8 cellular contexts compared by ENCODE assay signal in the genomic region with DNA sequence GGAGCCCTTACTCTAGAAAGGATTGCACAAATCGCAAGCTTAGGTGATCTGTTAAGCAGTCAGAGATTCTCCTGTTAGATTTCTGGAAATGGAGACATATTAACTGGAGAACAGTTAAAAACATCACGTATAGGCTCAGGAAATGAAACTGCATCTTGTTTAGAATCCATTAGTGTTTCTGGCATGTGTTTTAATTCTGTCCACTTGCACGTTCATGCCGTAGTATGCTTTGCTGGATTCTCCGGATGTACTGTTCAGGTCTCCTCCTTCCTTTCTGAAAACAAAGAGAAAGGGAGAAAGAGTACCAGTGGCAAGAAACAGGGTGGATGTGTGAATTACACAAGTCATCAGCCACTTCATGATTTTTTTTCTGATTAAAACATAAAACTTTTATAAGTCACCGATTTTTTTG. TPM values are rescaled to one million over a fixed set of nuclear protein-coding genes. Genes with fewer than 3 reads are reported as not detected.
A peak's percentile ranks its signal among the peaks of the same experiment; 100 is the strongest.
DNase-seq lines count a peak whose midpoint lies in the region; ATAC-seq, FAIRE-seq and TF ChIP-seq lines count a peak whose summit lies in the region.

No MANE protein-coding gene starts in this region.

- no peaks in the 10 kb centered on the region for H3K9me3 ChIP-seq in pancreas

- no peaks in the 10 kb centered on the region for H3K9me3 Mint-ChIP-seq in activated CD4-positive, alpha-beta T cell treated with anti-CD3 and anti-CD28 coated beads, Interleukin-2, amount 10 ng/mL, durations not matched to agents 24 days and 14 days

- TF ChIP-seq CTCF in RWPE1 (conservative IDR thresholded peaks at IDR 0.05; ENCODE audit: low read depth) (no peak), epithelial cell of proximal tubule (conservative IDR thresholded peaks at IDR 0.05; ENCODE audit: low read depth, low read length) (no peak), pancreas (IDR thresholded peaks at IDR 0.05) (no peak)

- H3K36me3 Mint-ChIP-seq in activated CD4-positive, alpha-beta T cell treated with anti-CD3 and anti-CD28 coated beads, Interleukin-2, amount 10 ng/mL, durations not matched to agents 24 days and 14 days (ENCODE audit: low read depth), result no peaks in the 10 kb centered on the region

- no peak for ATAC-seq in pancreas
- ATAC-seq in HG02588 (IDR thresholded peaks at IDR 0.05; ENCODE audit: unreplicated experiment), result no peak

- intact Hi-C loops in activated CD4-positive, alpha-beta T cell treated with anti-CD3 and anti-CD28 coated beads, Interleukin-2, amount 10 ng/mL, durations not matched to agents 24 days and 14 days (cut with micrococcal nuclease), result loop anchor here (2.0 to 10.0 kb wide), 5 partner anchors 261 to 1588 kb away; a partner anchor contains a TSS
- intact Hi-C loops in pancreas (cut with DNase I), result no loop called here

- peak overlapping the region; percentile 83 for H3K4me3 Mint-ChIP-seq in activated CD4-positive, alpha-beta T cell treated with anti-CD3 and anti-CD28 coated beads, Interleukin-2, amount 10 ng/mL, durations not matched to agents 24 days and 14 days

- H3K27me3 ChIP-seq in pancreas, result no peaks in the 10 kb centered on the region

- peaks cover 0 to 10% (median 0%) of the 10 kb centered on the region in 3 donors for H3K4me1 ChIP-seq in pancreas

- H3K27ac ChIP-seq in RWPE1, result peak overlapping the region; percentile 81
- peak overlapping the region; percentile 17 to 76 (median 45) for H3K27ac ChIP-seq in pancreas

- H3K4me3 ChIP-seq in epithelial cell of proximal tubule (ENCODE audit: low read depth, low read length), result peak overlapping the region; percentile 86
- H3K4me3 ChIP-seq in pancreas, result peak overlapping the region; percentile 38 to 87 (median 56)

- H3K27me3 Mint-ChIP-seq in activated CD4-positive, alpha-beta T cell treated with anti-CD3 and anti-CD28 coated beads, Interleukin-2, amount 10 ng/mL, durations not matched to agents 24 days and 14 days, result peaks cover 73% of the 10 kb centered on the region

- POLR2A ChIA-PET in RWPE1 (lab: Yijun Ruan, JAX; ENCODE audit: low non-redundant PET), result no interaction called here

- H3K36me3 ChIP-seq in pancreas, result no peaks in the 10 kb centered on the region

- WGBS in pancreas, 2 donors, result 0 to 1% methylated on average over 6 of the region's 6 CpGs

- peaks cover 37% of the 10 kb centered on the region for H3K4me1 Mint-ChIP-seq in activated CD4-positive, alpha-beta T cell treated with anti-CD3 and anti-CD28 coated beads, Interleukin-2, amount 10 ng/mL, durations not matched to agents 24 days and 14 days

- H3K27ac Mint-ChIP-seq in activated CD4-positive, alpha-beta T cell treated with anti-CD3 and anti-CD28 coated beads, Interleukin-2, amount 10 ng/mL, durations not matched to agents 24 days and 14 days, result no peak overlapping the region

- peak; percentile 69 for DNase-seq in activated CD4-positive, alpha-beta T cell treated with anti-CD3 and anti-CD28 coated beads, Interleukin-2, amount 10 ng/mL, durations not matched to agents 24 days and 14 days
- DNase-seq in activated CD4-positive, alpha-beta T cell treated with anti-CD3 and anti-CD28 coated beads for 4 hours, result no peak
- no peak for DNase-seq in RWPE1 (ENCODE audit: low spot score)
- no peak for DNase-seq in epithelial cell of proximal tubule (ENCODE audit: low read depth)
- DNase-seq in pancreas, result no peak
- DNase-seq in MV-4-11 (lab: John Stamatoyannopoulos, UW), result no peak
- no peak for DNase-seq in superior temporal gyrus (ENCODE audit: extremely low spot score)

- CTCF ChIA-PET in RWPE1 (lab: Yijun Ruan, JAX), result interaction anchor here (0.6 to 3.2 kb wide), 8 partner anchors 10 to 1540 kb away, joined by 3 to 13 read pairs (median 4); no protein-coding TSS in a partner anchor

- FAIRE-seq in pancreas (lab: Jason Lieb, UNC), result no peak

RNA-seq across cellular contexts. Expression of a gene that starts 2.5 kb away (rescaled TPM):
- total RNA-seq in activated CD4-positive, alpha-beta T cell treated with anti-CD3 and anti-CD28 coated beads, Interleukin-2, amount 10 ng/mL, durations not matched to agents 24 days and 14 days, result 0.35 and 0.90 TPM in 2 replicates
- total RNA-seq in epithelial cell of proximal tubule (19.5 and 20.9 TPM in 2 replicates), pancreas (10 to 100 TPM in 2 of 6 donors, 1 to 10 TPM in 4; 6.5 to 15.3 (median 9.1) TPM)
- polyA plus RNA-seq in pancreas, result 1 to 10 TPM; 2.7 to 5.2 TPM
